ENCODE assay signal across 12 cellular contexts in genomic region chr9:123933401-123933800, GRCh38. TPM values are rescaled to one million over a fixed set of nuclear protein-coding genes. Genes with fewer than 3 reads are reported as not detected.
DNase-seq lines count a peak whose midpoint lies in the region; ATAC-seq, FAIRE-seq and TF ChIP-seq lines count a peak whose summit lies in the region.
"Had no signal": no experiment of that assay in that cellular context is flagged by ENCODE, and none has a peak within 500 bp of the region (broad histone marks: within the 10 kb centered on the region; RNA-seq: fewer than 3 reads in every experiment).

No MANE protein-coding gene starts in this region.

- no peak overlapping the region for H2AK5ac ChIP-seq in trophoblast cell (ENCODE audit: low read length)

- ATAC-seq in HG03095 (IDR thresholded peaks at IDR 0.05; ENCODE audit: unreplicated experiment), result no peak

- H2BK5ac ChIP-seq in trophoblast cell (ENCODE audit: low read depth, low read length, poor library complexity), result no peak overlapping the region

- H3K14ac ChIP-seq in trophoblast cell (ENCODE audit: low read length), result no peak overlapping the region

- no peak overlapping the region for H4K8ac ChIP-seq in trophoblast cell (ENCODE audit: low read depth, low read length)

- H3K9ac ChIP-seq in GM23248 (no peak overlapping the region), fibroblast of lung (ENCODE audit: insufficient read depth, low read length) (no peak overlapping the region), trophoblast cell (ENCODE audit: low read length) (no peak overlapping the region)

- H3K4me3 ChIP-seq in GM23248 (no peak overlapping the region), fibroblast of lung (replicated peaks in 1 of 4; ENCODE audit: control extremely low read depth in 1 of 4, insufficient read depth in 1 of 4, low read depth in 3 of 4, low read length in 4 of 4) (no peak overlapping the region), trophoblast cell (ENCODE audit: low read depth, low read length) (no peak overlapping the region)

- peaks cover 9% of the 10 kb centered on the region for H3F3A ChIP-seq in GM23248 (ENCODE audit: insufficient read depth)

- no peak overlapping the region for H4K91ac ChIP-seq in trophoblast cell (ENCODE audit: low read depth, low read length)

- H4K12ac ChIP-seq in trophoblast cell (ENCODE audit: low read depth, low read length), result no peak overlapping the region

- H4K20me1 ChIP-seq in GM23248 (ENCODE audit: insufficient read depth) (0 out of 2 replicates have a peak, but pooled peaks cover 4% of the 10 kb centered on the region), fibroblast of lung (ENCODE audit: control insufficient read depth, extremely low read depth, insufficient read depth, low read length) (no peaks in the 10 kb centered on the region)

- H2AFZ ChIP-seq in GM23248, result no peak overlapping the region
- no peak overlapping the region for H2AFZ ChIP-seq in fibroblast of lung (ENCODE audit: low read length)
- H2AFZ ChIP-seq in trophoblast cell (ENCODE audit: insufficient read depth, low read length, poor library complexity), result no peak overlapping the region

- H3K27ac ChIP-seq in GM23248, result no peak overlapping the region
- H3K27ac ChIP-seq in fibroblast of lung (ENCODE audit: insufficient read depth, low read length), result no peak overlapping the region
- H3K27ac ChIP-seq in trophoblast cell (ENCODE audit: low read depth, low read length), result peak overlapping the region; percentile 28

- no peak overlapping the region for H2BK120ac ChIP-seq in trophoblast cell (ENCODE audit: insufficient read depth, low read length, poor library complexity)

- H3K4me2 ChIP-seq in GM23248 (ENCODE audit: unreplicated experiment), result no peak overlapping the region
- no peak overlapping the region for H3K4me2 ChIP-seq in fibroblast of lung (ENCODE audit: extremely low read depth, insufficient read depth, low read length)
- H3K4me2 ChIP-seq in trophoblast cell (ENCODE audit: low read length), result no peak overlapping the region

- no peak overlapping the region for H2BK12ac ChIP-seq in trophoblast cell (ENCODE audit: low read length)

- H3K23ac ChIP-seq in trophoblast cell (ENCODE audit: low read length), result no peak overlapping the region

- H3K79me2 ChIP-seq in GM23248 (ENCODE audit: insufficient read depth), result no peaks in the 10 kb centered on the region
- peaks cover 4% of the 10 kb centered on the region for H3K79me2 ChIP-seq in fibroblast of lung (ENCODE audit: control insufficient read depth, insufficient read depth, low read length)
- peaks cover 5% of the 10 kb centered on the region for H3K79me2 ChIP-seq in trophoblast cell (ENCODE audit: control insufficient read depth, insufficient read depth, low read length, poor library complexity)

- 49 to 52% methylated on average over 4 of the region's 4 CpGs for WGBS in GM23248 (ENCODE audit: low coverage in 1 of 2, low lambda C conversion rate in 2 of 2, missing lambda C conversion rate in 2 of 2), 2 experiments
- no CpG with 5 or more reads among the region's 4 CpGs for WGBS in trophoblast cell (ENCODE audit: extremely low coverage, insufficient coverage, insufficient read length)

- DNase-seq in GM23248 (peak; percentile 75), RCC 7860 (ENCODE audit: low spot score) (peak; percentile 64), fibroblast of lung (ENCODE audit: low read depth in 2 of 2) (peak; percentile 67 to 86), trophoblast cell (peak; percentile 73 to 81), T-helper 9 cell (no peak), NCI-H748 (lab: John Stamatoyannopoulos, UW; ENCODE audit: unreplicated experiment) (no peak)
- no peak for DNase-seq in activated CD8-positive, alpha-beta memory T cell treated with anti-CD3 and anti-CD28 coated beads for 24 hours
- DNase-seq: activated T-cell treated with anti-CD3 and anti-CD28 coated beads for 4 hours, kidney, NCI-H1694 treated with DMSO at 0.1 percent for 48 hours had no signal

- H3K27me3 ChIP-seq in GM23248 (replicated peaks; ENCODE audit: insufficient read depth) (no peaks in the 10 kb centered on the region), fibroblast of lung (ENCODE audit: control insufficient read depth, insufficient read depth, low read length) (peaks cover 1% of the 10 kb centered on the region), trophoblast cell (ENCODE audit: insufficient read depth, low read length) (no peaks in the 10 kb centered on the region)

- FAIRE-seq in RCC 7860 (lab: Jason Lieb, UNC), result peak; percentile 78
- FAIRE-seq: kidney, TTC549 had no signal

- no peak for TF ChIP-seq CTCF in fibroblast of lung (conservative IDR thresholded peaks at IDR 0.05 in 1 of 2, IDR thresholded peaks at IDR 0.05 in 1 of 2; ENCODE audit: low read depth in 1 of 2, low read length in 2 of 2)

- in situ Hi-C loops in GM23248 (cut with MboI), result no loop called here

- H3K4ac ChIP-seq in trophoblast cell (ENCODE audit: low read depth, low read length), result no peak overlapping the region

- H3K36me3 ChIP-seq in GM23248 (ENCODE audit: low read depth) (no peaks in the 10 kb centered on the region), fibroblast of lung (ENCODE audit: control insufficient read depth, insufficient read depth, low read length) (no peaks in the 10 kb centered on the region), trophoblast cell (ENCODE audit: control insufficient read depth in 1 of 2, insufficient read depth in 2 of 2, low read length in 2 of 2) (no peaks in the 10 kb centered on the region)

- H3K79me1 ChIP-seq in trophoblast cell (ENCODE audit: low read length), result peaks cover 11% of the 10 kb centered on the region

- H3K9me2 ChIP-seq in GM23248 (ENCODE audit: insufficient read depth), result no peaks in the 10 kb centered on the region

- no peaks in the 10 kb centered on the region for H3K9me3 ChIP-seq in GM23248 (ENCODE audit: low read depth)
- no peaks in the 10 kb centered on the region for H3K9me3 ChIP-seq in fibroblast of lung (ENCODE audit: control insufficient read depth, insufficient read depth, low read depth, low read length)
- H3K9me3 ChIP-seq in trophoblast cell (ENCODE audit: insufficient read depth, low read depth, low read length), result peaks cover 2% of the 10 kb centered on the region

- no peak overlapping the region for H3K18ac ChIP-seq in trophoblast cell (ENCODE audit: low read length)

- H3K4me1 ChIP-seq in GM23248 (ENCODE audit: insufficient read depth) (peaks cover 12% of the 10 kb centered on the region), fibroblast of lung (ENCODE audit: control insufficient read depth, extremely low read depth, insufficient read depth, low read length) (peaks cover 4% of the 10 kb centered on the region), trophoblast cell (ENCODE audit: control insufficient read depth in 1 of 2, insufficient read depth in 2 of 2, low read length in 2 of 2) (peaks cover 0 to 15% of the 10 kb centered on the region in 2 experiments)

RNA-seq across cellular contexts. Expression of gene DENND1A, which starts 3.5 kb away (rescaled TPM):
- 16.4 and 22.3 TPM in 2 replicates for total RNA-seq in GM23248 (2014; rRNA removed; shearing (Covaris generic))
- polyA plus RNA-seq in GM23248 (2016; fragmentation: Nextera tagmentation; extraction: Ambion mirVana) (13.2 and 15.3 TPM in 2 replicates), fibroblast of lung (18.3 and 30.1 TPM in 2 replicates)
- total RNA-seq in fibroblast of lung, result 8.2 and 13.0 TPM in 2 replicates
- polyA plus RNA-seq in fibroblast of lung (2012), result 18.7 and 28.6 TPM in 2 replicates
- 149 and 208 TPM in 2 replicates for polyA minus RNA-seq in fibroblast of lung (ENCODE audit: low replicate concordance)
- polyA plus RNA-seq in trophoblast cell (2013), result 20.6 and 22.2 TPM in 2 replicates

Comparison
In these comparisons a context has a peak if more than half of its experiments do, and no peak if none do; other contexts are left out.
1. DNase-seq: peak in GM23248 (single experiment), RCC 7860 (single experiment), fibroblast of lung (2 of 2) and trophoblast cell (2 of 2); none in T-helper 9 cell (single experiment), activated CD8-positive, alpha-beta memory T cell treated with anti-CD3 and anti-CD28 coated beads for 24 hours (single experiment) and NCI-H748 (single experiment).